ENCODE assay signal across 8 cellular contexts in the genomic region with DNA sequence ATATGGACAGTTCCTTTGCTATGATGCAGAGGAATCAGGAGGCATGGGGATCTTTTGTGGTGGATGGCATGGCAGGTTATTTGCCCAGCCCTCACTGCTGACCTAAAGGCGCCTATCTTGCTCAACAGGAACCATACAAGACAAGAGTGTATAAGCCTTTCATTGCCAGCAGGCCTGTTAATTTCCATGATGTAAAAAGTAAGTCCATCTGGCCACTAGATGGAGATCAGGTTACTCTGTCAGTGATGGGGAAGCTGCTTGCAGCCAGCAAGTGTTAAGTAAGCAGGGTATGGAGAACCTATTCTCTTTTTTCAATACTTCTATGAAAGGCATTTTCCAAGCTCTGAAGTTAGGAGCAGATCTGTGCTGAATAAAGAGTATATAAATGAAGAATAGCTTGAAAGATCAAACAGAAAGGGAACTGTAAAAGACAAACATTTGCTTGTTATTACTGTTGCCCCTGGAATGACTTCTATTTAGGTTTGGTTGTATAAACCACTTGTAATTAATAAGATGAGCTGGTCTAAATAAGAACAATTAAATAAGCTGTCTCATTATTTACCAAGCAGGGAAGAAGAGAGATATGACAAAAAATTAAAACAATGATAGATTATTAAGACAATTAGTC.
DNase-seq lines count a peak whose midpoint lies in the region; ATAC-seq and TF ChIP-seq lines count a peak whose summit lies in the region.

No MANE protein-coding gene starts in this region.

- H3K27ac ChIP-seq in SJSA1 (no peak overlapping the region), substantia nigra (ENCODE audit: low read depth, low read length, poor library complexity, severe bottlenecking) (no peak overlapping the region)

- no peaks in the 10 kb centered on the region for H3K27me3 ChIP-seq in SJSA1 (replicated peaks)

- POLR2A ChIA-PET in AG04449 (lab: Yijun Ruan, JAX): no interaction called here

- CTCF ChIA-PET in AG04449 (lab: Yijun Ruan, JAX): interaction anchor here (0.6 to 8.3 kb wide), 65 partner anchors 10 to 548 kb away, joined by 3 to 182 read pairs (median 4); partner anchors contain the start of gene DGKH

- DNase-seq in AG04449 (ENCODE audit: low read depth, low spot score): peak; percentile 81
- peak; percentile 64 for DNase-seq in GM12864 (ENCODE audit: low read depth)
- DNase-seq in NCI-H1092 treated with DMSO at 0.1 percent for 48 hours (lab: John Stamatoyannopoulos, UW): peak; percentile 83
- DNase-seq in SJSA1 (ENCODE audit: low read depth in 1 of 2, low spot score in 2 of 2): peak; percentile 57 to 71
- DNase-seq in cerebellum (ENCODE audit: low spot score): peak; percentile 81
- DNase-seq in kidney glomerular epithelial cell (lab: John Stamatoyannopoulos, UW): peak; percentile 86
- DNase-seq in substantia nigra (lab: John Stamatoyannopoulos, UW): peak in 33 of 49 donors; percentile 4 to 82 (median 23)

- peak; percentile 77 for ATAC-seq in HG02623 (IDR thresholded peaks at IDR 0.05; ENCODE audit: unreplicated experiment)

- H3K4me3 ChIP-seq in AG04449 (ENCODE audit: low read depth, low read length) (no peak overlapping the region), GM12864 (ENCODE audit: low read depth, low read length) (no peak overlapping the region), SJSA1 (no peak overlapping the region)

- no peaks in the 10 kb centered on the region for H3K4me1 ChIP-seq in SJSA1 (replicated peaks)

- TF ChIP-seq CTCF in AG04449 (IDR thresholded peaks at IDR 0.05; ENCODE audit: insufficient read depth, low read length, missing control alignments) (peak; percentile 72), GM12864 (IDR thresholded peaks at IDR 0.05; ENCODE audit: low read depth, low read length, missing control alignments) (peak; percentile 75)

- no peaks in the 10 kb centered on the region for H3K9me3 ChIP-seq in SJSA1 (replicated peaks)

- H3K36me3 ChIP-seq in SJSA1: no peaks in the 10 kb centered on the region

Comparison
In these comparisons a context has a peak if more than half of its experiments do, and no peak if none do; other contexts are left out.
1. DNase-seq: peak in every context shown above with its lines; median percentile 86 in kidney glomerular epithelial cell; 83 in NCI-H1092 treated with DMSO at 0.1 percent for 48 hours; 81 in AG04449; 81 in cerebellum; 64 in GM12864; 64 in SJSA1; 23 in substantia nigra.